ENCODE assay signal across 14 cellular contexts in the genomic region with DNA sequence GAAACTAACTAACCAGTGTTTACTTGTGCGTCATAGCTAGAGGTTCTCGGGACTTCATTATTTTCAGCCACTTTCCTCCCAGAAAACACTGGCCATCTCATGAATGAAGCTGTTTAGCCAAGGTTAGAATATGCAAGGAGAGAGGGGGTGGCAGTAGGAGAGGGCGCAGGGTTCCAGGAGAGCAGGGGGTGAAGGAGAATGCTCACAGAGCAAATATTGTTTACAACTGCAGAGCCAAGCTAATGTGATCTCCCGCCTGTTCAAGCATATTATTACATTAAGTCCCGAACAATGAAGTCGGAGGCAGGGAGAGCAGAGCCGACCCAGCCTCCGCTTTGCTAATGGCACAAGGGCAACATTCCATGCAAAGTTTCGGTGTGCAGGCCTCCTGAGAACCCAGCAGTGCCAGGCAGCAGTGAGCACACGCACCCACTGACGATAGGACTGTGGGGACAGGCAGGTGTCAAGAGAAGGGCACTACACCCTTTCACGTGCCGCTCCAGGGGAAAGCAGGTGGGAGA.
DNase-seq lines count a peak whose midpoint lies in the region; ATAC-seq and TF ChIP-seq lines count a peak whose summit lies in the region.
"Had no signal": no experiment of that assay in that cellular context is flagged by ENCODE, and none has a peak within 500 bp of the region (broad histone marks: within the 10 kb centered on the region; RNA-seq: fewer than 3 reads in every experiment).

No MANE protein-coding gene starts in this region.

- H3K36me3 ChIP-seq in neural cell (ENCODE audit: insufficient read depth, low read length) = no peaks in the 10 kb centered on the region
- no peaks in the 10 kb centered on the region for H3K36me3 ChIP-seq in thoracic aorta
- H3K36me3 ChIP-seq in tibial artery = no peaks in the 10 kb centered on the region
- H3K36me3 ChIP-seq: esophagus squamous epithelium, WERI-Rb-1 had no signal

- no peaks in the 10 kb centered on the region for H3K9me3 Mint-ChIP-seq in natural killer cell
- H3K9me3 Mint-ChIP-seq: activated naive CD4-positive, alpha-beta T cell treated with anti-CD3 and anti-CD28 coated beads for 36 hours had no signal

- DNase-seq in NCI-H82 (lab: John Stamatoyannopoulos, UW) (peak; percentile 40), NCI-H82 treated with DMSO at 0.1 percent for 48 hours (lab: John Stamatoyannopoulos, UW; ENCODE audit: unreplicated experiment) (no peak), coronary artery (ENCODE audit: low spot score) (no peak), thoracic aorta (ENCODE audit: low spot score) (no peak), tibial artery (no peak), natural killer cell (no peak), SKM-1 (lab: John Stamatoyannopoulos, UW; ENCODE audit: unreplicated experiment) (no peak)
- DNase-seq: activated naive CD4-positive, alpha-beta T cell treated with anti-CD3 and anti-CD28 coated beads for 36 hours; esophagus squamous epithelium; NCI-H1105; SHP77 treated with DMSO at 0.1 percent for 48 hours; WERI-Rb-1 had no signal

- H3K27me3 Mint-ChIP-seq in natural killer cell (ENCODE audit: low read depth in 2 of 2) = no peaks in the 10 kb centered on the region

- no peak overlapping the region for H3K27ac Mint-ChIP-seq in natural killer cell
- H3K27ac Mint-ChIP-seq: activated naive CD4-positive, alpha-beta T cell treated with anti-CD3 and anti-CD28 coated beads for 36 hours had no signal

- no peaks in the 10 kb centered on the region for H4K20me1 ChIP-seq in neural cell (ENCODE audit: insufficient read depth)

- H3K9me3 ChIP-seq in neural cell (ENCODE audit: low read length) (no peaks in the 10 kb centered on the region), thoracic aorta (no peaks in the 10 kb centered on the region), tibial artery (no peaks in the 10 kb centered on the region)
- H3K9me3 ChIP-seq: esophagus squamous epithelium, mucosa of descending colon had no signal

- H3K27ac ChIP-seq in coronary artery (peak overlapping the region in 1 of 2 donors; percentile 56), neural cell (ENCODE audit: low read length) (peak overlapping the region; percentile 85), thoracic aorta (peak overlapping the region; percentile 3 to 19), tibial artery (peak overlapping the region in 1 of 2 donors; percentile 51)
- H3K27ac ChIP-seq: WERI-Rb-1 had no signal

- H3K36me3 Mint-ChIP-seq in natural killer cell = no peaks in the 10 kb centered on the region

- peaks cover 11 to 13% of the 10 kb centered on the region in 2 donors for H3K4me1 Mint-ChIP-seq in natural killer cell

- no peaks in the 10 kb centered on the region for H3K27me3 ChIP-seq in neural cell (ENCODE audit: insufficient read depth, low read depth, low read length)
- H3K27me3 ChIP-seq in thoracic aorta (replicated peaks; ENCODE audit: insufficient read depth) = no peaks in the 10 kb centered on the region
- no peaks in the 10 kb centered on the region for H3K27me3 ChIP-seq in tibial artery
- H3K27me3 ChIP-seq: esophagus squamous epithelium had no signal

- peak overlapping the region; percentile 27 for H3K4me3 ChIP-seq in coronary artery
- H3K4me3 ChIP-seq in neural cell (ENCODE audit: low read length) = peak overlapping the region; percentile 9
- H3K4me3 ChIP-seq in thoracic aorta = peak overlapping the region; percentile 27
- H3K4me3 ChIP-seq in tibial artery = no peak overlapping the region
- H3K4me3 ChIP-seq: esophagus squamous epithelium, mucosa of descending colon had no signal

- intact Hi-C loops in tibial artery (cut with DNase I; ENCODE audit: low total_unique reads) = no loop called here
- intact Hi-C loops in natural killer cell (cut with micrococcal nuclease) = no loop called here

- no peak for TF ChIP-seq RAD21 in neural cell (conservative IDR thresholded peaks at IDR 0.05)

- H3K4me3 Mint-ChIP-seq in natural killer cell = no peak overlapping the region
- H3K4me3 Mint-ChIP-seq: activated naive CD4-positive, alpha-beta T cell treated with anti-CD3 and anti-CD28 coated beads for 36 hours had no signal

- TF ChIP-seq CTCF in coronary artery (IDR thresholded peaks at IDR 0.05) = no peak
- no peak for TF ChIP-seq CTCF in neural cell (IDR thresholded peaks at IDR 0.05; ENCODE audit: poor library complexity, severe bottlenecking)
- TF ChIP-seq CTCF in thoracic aorta (IDR thresholded peaks at IDR 0.05) = no peak
- no peak for TF ChIP-seq CTCF in tibial artery (IDR thresholded peaks at IDR 0.05)
- TF ChIP-seq CTCF in natural killer cell (IDR thresholded peaks at IDR 0.05) = no peak

- H2AFZ ChIP-seq in neural cell (ENCODE audit: low read depth, low read length) = peak overlapping the region; percentile 4

- H3K9me2 ChIP-seq in neural cell (ENCODE audit: insufficient read depth, low read length) = no peaks in the 10 kb centered on the region

- H3K9ac ChIP-seq in neural cell (ENCODE audit: low read length) = peak overlapping the region; percentile 55

- H3K4me1 ChIP-seq in thoracic aorta (ENCODE audit: control insufficient read depth in 1 of 2, low read depth in 2 of 2) (peaks cover 32 to 65% of the 10 kb centered on the region in 2 donors), tibial artery (peaks cover 0 to 70% (median 46%) of the 10 kb centered on the region in 4 donors)

- TF ChIP-seq EP300 in neural cell (conservative IDR thresholded peaks at IDR 0.05; ENCODE audit: poor library complexity, severe bottlenecking) = no peak

- ATAC-seq in thoracic aorta (ENCODE audit: insufficient number of reproducible peaks, low FRiP score, low read depth) = no peak
- no peak for ATAC-seq in natural killer cell

- no peak overlapping the region for H3K4me2 ChIP-seq in neural cell (ENCODE audit: low read length)

- H3F3A ChIP-seq in neural cell (ENCODE audit: insufficient read depth, low read length, poor library complexity, severe bottlenecking) = no peaks in the 10 kb centered on the region

- H3K79me2 ChIP-seq in neural cell (replicated peaks; ENCODE audit: insufficient read depth, low read length) = peaks cover 8% of the 10 kb centered on the region

TF ChIP-seq in neural cell, 6 proteins besides CTCF, POLR2A, EP300 and RAD21:
- TF ChIP-seq TAF1 (IDR thresholded peaks at IDR 0.05; ENCODE audit: low read depth) (no peak), MXI1 (conservative IDR thresholded peaks at IDR 0.05; ENCODE audit: poor library complexity, severe bottlenecking) (no peak), SMC3 (conservative IDR thresholded peaks at IDR 0.05; ENCODE audit: poor library complexity) (no peak)

Comparison
In these comparisons a context has a peak if more than half of its experiments do, and no peak if none do; other contexts are left out.
1. H3K4me3 ChIP-seq: peak in coronary artery (single experiment), neural cell (single experiment) and thoracic aorta (single experiment); none in tibial artery (0 of 2).